Comparison of ENCODE assay signal across 8 cellular contexts in genomic region chr14:21990116-21990515, GRCh38.
A peak's percentile ranks its signal among the peaks of the same experiment; 100 is the strongest.
DNase-seq lines count a peak whose midpoint lies in the region; ATAC-seq and TF ChIP-seq lines count a peak whose summit lies in the region.

No MANE protein-coding gene starts in this region.

- no peaks in the 10 kb centered on the region for H3K9me3 Mint-ChIP-seq in chondrocyte (ENCODE audit: low read depth)

- H3K4me3 Mint-ChIP-seq in chondrocyte (ENCODE audit: unreplicated experiment), result no peak overlapping the region

- ATAC-seq in left lobe of liver, result no peak

- H3K27ac Mint-ChIP-seq in chondrocyte (ENCODE audit: unreplicated experiment), result no peak overlapping the region

- DNase-seq in NCI-H1105 treated with DMSO at 0.1 percent for 48 hours (lab: John Stamatoyannopoulos, UW) (peak; percentile 4), NCI-H1105 (lab: John Stamatoyannopoulos, UW) (no peak), NCI-H82 treated with DMSO at 0.1 percent for 48 hours (lab: John Stamatoyannopoulos, UW; ENCODE audit: unreplicated experiment) (peak; percentile 91), chondrocyte (ENCODE audit: low spot score) (no peak), pons (ENCODE audit: low spot score) (peak; percentile 9), left lobe of liver (ENCODE audit: low spot score) (no peak), GOT3 (lab: John Stamatoyannopoulos, UW) (no peak), hepatic stellate cell (ENCODE audit: low spot score) (no peak)

- no peaks in the 10 kb centered on the region for H3K4me1 Mint-ChIP-seq in chondrocyte (ENCODE audit: low read depth)

- peak; percentile 64 for TF ChIP-seq CTCF in chondrocyte (IDR thresholded peaks at IDR 0.05)

- H3K36me3 Mint-ChIP-seq in chondrocyte (ENCODE audit: low read depth), result no peaks in the 10 kb centered on the region

- H3K27me3 Mint-ChIP-seq in chondrocyte (ENCODE audit: low read depth), result peaks cover 22% of the 10 kb centered on the region

Comparison
In these comparisons a context has a peak if more than half of its experiments do, and no peak if none do; other contexts are left out.
1. DNase-seq: peak in NCI-H1105 treated with DMSO at 0.1 percent for 48 hours (single experiment), NCI-H82 treated with DMSO at 0.1 percent for 48 hours (single experiment) and pons (single experiment); none in NCI-H1105 (single experiment), chondrocyte (single experiment), left lobe of liver (single experiment), GOT3 (single experiment) and hepatic stellate cell (single experiment).